ENCODE assay signal across 17 cellular contexts in genomic region chr2:175726213-175726612, GRCh38.
DNase-seq lines count a peak whose midpoint lies in the region; ATAC-seq and TF ChIP-seq lines count a peak whose summit lies in the region.
"Had no signal": no experiment of that assay in that cellular context is flagged by ENCODE, and none has a peak within 500 bp of the region (broad histone marks: within the 10 kb centered on the region; RNA-seq: fewer than 3 reads in every experiment).

No MANE protein-coding gene starts in this region.

- in situ Hi-C loops in brain microvascular endothelial cell (cut with HindIII; ENCODE audit: low pct_ligation_motif_present, low sequenced_read_pairs) = no loop called here

- peak; percentile 54 for ATAC-seq in mucosa of descending colon
- no peak for ATAC-seq in GM21526 (IDR thresholded peaks at IDR 0.05; ENCODE audit: low FRiP score, unreplicated experiment)
- ATAC-seq in HG03045 (IDR thresholded peaks at IDR 0.05; ENCODE audit: unreplicated experiment) = no peak
- ATAC-seq: natural killer cell treated with Interleukin-12 subunit alpha and Interleukin-12 subunit beta and Interleukin-15 and Interleukin-18, amount 100 ng/mL, for 72 hours; psoas muscle; stimulated activated memory B cell treated with anti-CD40 and anti-IgM and Interleukin-4, amounts not matched to agents 10 μg/mL and 1 μg/mL and 100 μg/mL, for 72 hours had no signal

- H3K36me3 ChIP-seq in brain microvascular endothelial cell (replicated peaks) (no peaks in the 10 kb centered on the region), mucosa of descending colon (ENCODE audit: low read depth) (no peaks in the 10 kb centered on the region)
- H3K36me3 ChIP-seq: transverse colon had no signal

- no peaks in the 10 kb centered on the region for H3K9me3 ChIP-seq in mucosa of descending colon

- H3K4me3 ChIP-seq in brain microvascular endothelial cell (ENCODE audit: low read depth, low read length) = no peak overlapping the region
- no peak overlapping the region for H3K4me3 ChIP-seq in mucosa of descending colon
- H3K4me3 ChIP-seq: psoas muscle, transverse colon had no signal

- TF ChIP-seq CTCF in brain microvascular endothelial cell (IDR thresholded peaks at IDR 0.05; ENCODE audit: low read depth, low read length, missing control alignments) (no peak), mucosa of descending colon (IDR thresholded peaks at IDR 0.05) (no peak)

- H3K27ac ChIP-seq in brain microvascular endothelial cell = no peak overlapping the region
- H3K27ac ChIP-seq: psoas muscle, transverse colon had no signal

- H3K4me1 ChIP-seq in mucosa of descending colon (ENCODE audit: low read depth) = no peaks in the 10 kb centered on the region
- H3K4me1 ChIP-seq: psoas muscle had no signal

- intact Hi-C loops in mucosa of descending colon (cut with DNase I, micrococcal nuclease) = no loop called here

- no peaks in the 10 kb centered on the region for H3K27me3 ChIP-seq in brain microvascular endothelial cell (replicated peaks)
- H3K27me3 ChIP-seq: transverse colon had no signal

- DNase-seq in EL (peak; percentile 74), M059J (ENCODE audit: low read depth) (peak; percentile 32), brain microvascular endothelial cell (peak; percentile 40), mucosa of descending colon (no peak), NCI-H1048 (lab: John Stamatoyannopoulos, UW) (no peak), DMS153 treated with DMSO at 0.1 percent for 48 hours (lab: John Stamatoyannopoulos, UW; ENCODE audit: unreplicated experiment) (no peak)
- DNase-seq: activated CD4-positive, alpha-beta T cell treated with anti-CD3 and anti-CD28 coated beads, Interleukin-2, amount 10 ng/mL, durations not matched to agents 24 days and 14 days; DMS79 treated with DMSO at 0.1 percent for 48 hours; Kasumi-1; NCI-H446; psoas muscle; stimulated activated CD4-positive, alpha-beta T cell treated with anti-CD3 and anti-CD28 coated beads, Interleukin-12 subunit alpha, Interleukin-12 subunit beta, amount 100 ng/mL, for 4 hours; transverse colon had no signal

Comparison
In these comparisons a context has a peak if more than half of its experiments do, and no peak if none do; other contexts are left out.
1. DNase-seq: peak in EL (single experiment), M059J (single experiment) and brain microvascular endothelial cell (single experiment); none in mucosa of descending colon (0 of 3), NCI-H1048 (single experiment) and DMS153 treated with DMSO at 0.1 percent for 48 hours (single experiment).